Comparison of ENCODE assay signal across 1 cellular context in genomic region chr7:29282819-29283414, GRCh38.
TF ChIP-seq lines count a peak whose summit lies in the region.

No MANE protein-coding gene starts in this region.

TF ChIP-seq in HepG2, 621 proteins besides CTCF, POLR2A, EP300 and RAD21 (continued from another document):
- TF ChIP-seq ZBTB43 (CRISPR knock-in tag; conservative IDR thresholded peaks at IDR 0.05) (no peak), RFX1 (IDR thresholded peaks at IDR 0.05) (no peak), KLF16 (CRISPR knock-in tag; IDR thresholded peaks at IDR 0.05) (no peak), ZNF766 (CRISPR knock-in tag; IDR thresholded peaks at IDR 0.05; ENCODE audit: borderline replicate concordance) (no peak), E2F2 (CRISPR knock-in tag; IDR thresholded peaks at IDR 0.05; ENCODE audit: borderline replicate concordance) (no peak), CBFB (CRISPR knock-in tag; IDR thresholded peaks at IDR 0.05) (no peak), HMGXB3 (CRISPR knock-in tag; IDR thresholded peaks at IDR 0.05; ENCODE audit: borderline replicate concordance) (no peak), ZNF512B (CRISPR knock-in tag; IDR thresholded peaks at IDR 0.05; ENCODE audit: borderline replicate concordance) (no peak), ZIK1 (CRISPR knock-in tag; IDR thresholded peaks at IDR 0.05; ENCODE audit: borderline replicate concordance, low read depth) (no peak), SOX13 (IDR thresholded peaks at IDR 0.05) (no peak), SOX13 (CRISPR knock-in tag; conservative IDR thresholded peaks at IDR 0.05 in 1 of 2, IDR thresholded peaks at IDR 0.05 in 1 of 2) (no peak), NFE2L1 (CRISPR knock-in tag; IDR thresholded peaks at IDR 0.05; ENCODE audit: borderline replicate concordance) (no peak), BRCA1 (CRISPR knock-in tag; IDR thresholded peaks at IDR 0.05) (no peak), ZNF230 (CRISPR knock-in tag; IDR thresholded peaks at IDR 0.05) (no peak), SOX5 (CRISPR knock-in tag; IDR thresholded peaks at IDR 0.05; ENCODE audit: borderline replicate concordance) (no peak)
